Comparison of ENCODE assay signal across 15 cellular contexts in genomic region chr12:25058619-25059018, GRCh38.
A peak's percentile ranks its signal among the peaks of the same experiment; 100 is the strongest.
DNase-seq lines count a peak whose midpoint lies in the region; ATAC-seq, FAIRE-seq and TF ChIP-seq lines count a peak whose summit lies in the region.
"Had no signal": no experiment of that assay in that cellular context is flagged by ENCODE, and none has a peak within 500 bp of the region (broad histone marks: within the 10 kb centered on the region; RNA-seq: fewer than 3 reads in every experiment).

No MANE protein-coding gene starts in this region.

- H2AFZ ChIP-seq in OCI-LY7 (ENCODE audit: low read length): no peak overlapping the region

- TF ChIP-seq POLR2A in tibial nerve (IDR thresholded peaks at IDR 0.05): no peak

- FAIRE-seq in HTR-8/SVneo (lab: Jason Lieb, UNC): no peak

- H3K4me3 ChIP-seq in OCI-LY7 (ENCODE audit: low read depth, low read length, poor library complexity, severe bottlenecking) (peak overlapping the region; percentile 90), tibial nerve (no peak overlapping the region)
- H3K4me3 ChIP-seq: MG63, upper lobe of right lung had no signal

- H3K36me3 ChIP-seq in OCI-LY7 (ENCODE audit: insufficient read depth, low read length) (peaks cover 99% of the 10 kb centered on the region), tibial nerve (no peaks in the 10 kb centered on the region)
- H3K36me3 ChIP-seq: MG63, upper lobe of right lung had no signal

- POLR2A ChIA-PET in OCI-LY7 (lab: Charles Lee): interaction anchor here (0.5 to 13.9 kb wide), 4 partner anchors 14 to 61 kb away, joined by 3 to 911 read pairs (median 274); no protein-coding TSS in a partner anchor

- peaks cover 41% of the 10 kb centered on the region for H4K20me1 ChIP-seq in OCI-LY7 (ENCODE audit: insufficient read depth, low read length)

- CTCF ChIA-PET in OCI-LY7 (lab: Charles Lee; ENCODE audit: unreplicated experiment): no interaction called here

- DNase-seq in OCI-LY7 (ENCODE audit: low spot score): peak; percentile 60
- DNase-seq in HTR-8/SVneo (ENCODE audit: insufficient read length, low spot score): no peak
- no peak for DNase-seq in SK-N-DZ (ENCODE audit: low spot score)
- no peak for DNase-seq in midbrain (lab: John Stamatoyannopoulos, UW)
- no peak for DNase-seq in tibial nerve (ENCODE audit: low spot score in 2 of 2)
- DNase-seq: activated CD4-positive, alpha-beta T cell treated with anti-CD3 and anti-CD28 coated beads for 48 hours; amniotic stem cell; Calu3; MG63; stimulated activated CD4-positive, alpha-beta T cell treated with anti-CD3 and anti-CD28 coated beads, Interleukin-2, amount 100 ng/mL, for 48 hours; upper lobe of right lung had no signal

- peaks cover 100% of the 10 kb centered on the region for H3K79me2 ChIP-seq in OCI-LY7 (ENCODE audit: insufficient read depth, low read depth, low read length)

- no peak for TF ChIP-seq EP300 in tibial nerve (IDR thresholded peaks at IDR 0.05)

- BruUV-seq in OCI-LY7 (replicated peaks; lab: Mats Ljungman, UMichigan): no TSS peak

- WGBS in tibial nerve, 2 donors: 95 to 100% methylated on average over 1 of the region's 1 CpG

- TF ChIP-seq CTCF in OCI-LY7 (conservative IDR thresholded peaks at IDR 0.05; ENCODE audit: low read length): no peak
- TF ChIP-seq CTCF in tibial nerve (IDR thresholded peaks at IDR 0.05): no peak

- H3K27me3 ChIP-seq in tibial nerve: no peaks in the 10 kb centered on the region
- H3K27me3 ChIP-seq: MG63, upper lobe of right lung had no signal

- intact Hi-C loops in OCI-LY7 (cut with micrococcal nuclease; ENCODE audit: unreplicated experiment): loop anchor here (5.0 kb wide), 1 partner anchor 111 kb away; the partner anchor contains the start of gene BCAT1

- peaks cover 55% of the 10 kb centered on the region for H3K4me1 ChIP-seq in OCI-LY7 (ENCODE audit: insufficient read depth, low read length, poor library complexity, severe bottlenecking)
- H3K4me1 ChIP-seq in tibial nerve: no peaks in the 10 kb centered on the region
- H3K4me1 ChIP-seq: upper lobe of right lung had no signal

- ATAC-seq in GM18499 (IDR thresholded peaks at IDR 0.05; ENCODE audit: insufficient read depth, unreplicated experiment) (peak; percentile 46), GM19455 (IDR thresholded peaks at IDR 0.05; ENCODE audit: unreplicated experiment) (peak; percentile 47), HG03060 (IDR thresholded peaks at IDR 0.05; ENCODE audit: low read depth, unreplicated experiment) (peak; percentile 32)
- ATAC-seq: HCT116, upper lobe of right lung had no signal

- H3K4me2 ChIP-seq in OCI-LY7 (ENCODE audit: low read length): peak overlapping the region; percentile 81

- H3K9me3 ChIP-seq in OCI-LY7 (ENCODE audit: low read length): 0 out of 2 replicates have a peak, but pooled peaks cover 4% of the 10 kb centered on the region
- H3K9me3 ChIP-seq in tibial nerve: no peaks in the 10 kb centered on the region
- H3K9me3 ChIP-seq: MG63, upper lobe of right lung had no signal

- H3K27ac ChIP-seq in OCI-LY7 (ENCODE audit: low read depth, low read length, poor library complexity, severe bottlenecking) (peak overlapping the region; percentile 94), tibial nerve (no peak overlapping the region)
- H3K27ac ChIP-seq: upper lobe of right lung had no signal

- H3K9me2 ChIP-seq in OCI-LY7 (ENCODE audit: insufficient read depth, low read length): no peaks in the 10 kb centered on the region
